ENCODE assay signal across 10 cellular contexts in genomic region chr9:131475956-131476776, GRCh38. TPM values are rescaled to one million over a fixed set of nuclear protein-coding genes. Genes with fewer than 3 reads are reported as not detected.
A peak's percentile ranks its signal among the peaks of the same experiment; 100 is the strongest.
DNase-seq lines count a peak whose midpoint lies in the region; ATAC-seq, FAIRE-seq and TF ChIP-seq lines count a peak whose summit lies in the region.
"Had no signal": no experiment of that assay in that cellular context is flagged by ENCODE, and none has a peak within 500 bp of the region (broad histone marks: within the 10 kb centered on the region; RNA-seq: fewer than 3 reads in every experiment).

No MANE protein-coding gene starts in this region.

- no peaks in the 10 kb centered on the region; the same call in 1 of the 2 replicates for H3K27me3 Mint-ChIP-seq in WTC11 (ENCODE audit: low read depth)

- H3K27ac ChIP-seq in left ventricle myocardium inferior (replicated peaks): peak overlapping the region; percentile 84
- H3K27ac ChIP-seq in tibial artery: no peak overlapping the region
- H3K27ac ChIP-seq in testis: no peak overlapping the region

- TF ChIP-seq POLR2A in testis (IDR thresholded peaks at IDR 0.05): no peak

- no peak overlapping the region for H3K4me3 ChIP-seq in left ventricle myocardium inferior
- no peak overlapping the region for H3K4me3 ChIP-seq in tibial artery
- no peak overlapping the region for H3K4me3 ChIP-seq in testis

- no peak overlapping the region for H3K27ac Mint-ChIP-seq in WTC11

- POLR2A ChIA-PET in WTC11 (lab: Charles Lee): interaction anchor here (0.6 kb wide), 1 partner anchor 79 kb away, joined by 4 read pairs; no protein-coding TSS in a partner anchor

- H3K36me3 Mint-ChIP-seq in WTC11: peaks cover 81% of the 10 kb centered on the region

- H3K27me3 ChIP-seq in left ventricle myocardium inferior (ENCODE audit: low read depth) (no peaks in the 10 kb centered on the region), tibial artery (no peaks in the 10 kb centered on the region), testis (no peaks in the 10 kb centered on the region)

- ATAC-seq in WTC11: peak; percentile 55

- TF ChIP-seq CTCF in WTC11 (IDR thresholded peaks at IDR 0.05): no peak
- peak; percentile 64 for TF ChIP-seq CTCF in left ventricle myocardium inferior (IDR thresholded peaks at IDR 0.05; ENCODE audit: borderline replicate concordance)
- peak; percentile 19 to 31 for TF ChIP-seq CTCF in tibial artery (IDR thresholded peaks at IDR 0.05)
- peak in 1 of 3 experiments; percentile 33 for TF ChIP-seq CTCF in testis (IDR thresholded peaks at IDR 0.05)

- no peaks in the 10 kb centered on the region for H3K9me3 Mint-ChIP-seq in WTC11

- intact Hi-C loops in left ventricle myocardium inferior (cut with micrococcal nuclease): loop anchor here (10.0 kb wide), 1 partner anchor 111 kb away; no protein-coding TSS in a partner anchor
- intact Hi-C loops in tibial artery (cut with DNase I; ENCODE audit: low total_unique reads): loop anchor here (10.0 kb wide), 1 partner anchor 101 kb away; no protein-coding TSS in a partner anchor
- intact Hi-C loops in testis (cut with DNase I; ENCODE audit: low total_unique reads): no loop called here

- no peak for FAIRE-seq in HTR-8/SVneo (lab: Jason Lieb, UNC)
- FAIRE-seq: A204.1, GM18507 had no signal

- CTCF ChIA-PET in WTC11 (lab: Charles Lee): interaction anchor here (0.6 to 2.0 kb wide), 11 partner anchors 11 to 212 kb away, joined by 3 to 7 read pairs (median 4); partner anchors contain the start of gene POMT1

- H3K36me3 ChIP-seq in left ventricle myocardium inferior (peaks cover 99% of the 10 kb centered on the region), tibial artery (peaks cover 93 to 100% (median 98%) of the 10 kb centered on the region in 3 donors), testis (ENCODE audit: low read depth, missing control alignments) (no peaks in the 10 kb centered on the region)

- no peaks in the 10 kb centered on the region for H3K4me1 Mint-ChIP-seq in WTC11

- H3K4me1 ChIP-seq in left ventricle myocardium inferior: peaks cover 45% of the 10 kb centered on the region
- no peaks in the 10 kb centered on the region for H3K4me1 ChIP-seq in tibial artery
- H3K4me1 ChIP-seq in testis: no peaks in the 10 kb centered on the region

- DNase-seq in DMS53 (lab: John Stamatoyannopoulos, UW) (peak; percentile 20), DMS53 treated with DMSO at 0.1 percent for 48 hours (lab: John Stamatoyannopoulos, UW; ENCODE audit: unreplicated experiment) (no peak), WTC11 (ENCODE audit: low spot score) (peak; percentile 43), left ventricle myocardium inferior (no peak), tibial artery (peak in 1 of 2 donors; percentile 60), testis (no peak), AG08395 (ENCODE audit: low spot score) (no peak), HTR-8/SVneo (ENCODE audit: insufficient read length, low spot score) (no peak)

- 80 to 89% methylated on average over 15 to 40 of the region's 40 CpGs for WGBS in testis, 2 donors

- H3K9me3 ChIP-seq in left ventricle myocardium inferior (replicated peaks) (peaks cover 11% of the 10 kb centered on the region), tibial artery (no peaks in the 10 kb centered on the region), testis (no peaks in the 10 kb centered on the region)

- H3K4me3 Mint-ChIP-seq in WTC11: no peak overlapping the region

TF ChIP-seq in WTC11, 78 proteins besides CTCF, POLR2A, EP300 and RAD21:
- TF ChIP-seq RELA (CRISPR knock-in tag; IDR thresholded peaks at IDR 0.05; ENCODE audit: borderline replicate concordance) (no peak), SP1 (CRISPR knock-in tag; conservative IDR thresholded peaks at IDR 0.05) (no peak), HMGA2 (CRISPR knock-in tag; IDR thresholded peaks at IDR 0.05) (no peak), CDX4 (CRISPR knock-in tag; IDR thresholded peaks at IDR 0.05; ENCODE audit: borderline replicate concordance) (no peak), ETV6 (CRISPR knock-in tag; IDR thresholded peaks at IDR 0.05) (no peak), JUN (CRISPR knock-in tag; IDR thresholded peaks at IDR 0.05) (no peak), USF2 (CRISPR knock-in tag; IDR thresholded peaks at IDR 0.05) (no peak), GTF2I (CRISPR knock-in tag; conservative IDR thresholded peaks at IDR 0.05) (no peak), ZNF512 (CRISPR knock-in tag; IDR thresholded peaks at IDR 0.05; ENCODE audit: borderline replicate concordance) (no peak), NFE2L1 (CRISPR knock-in tag; IDR thresholded peaks at IDR 0.05) (no peak), ZMAT4 (CRISPR knock-in tag; IDR thresholded peaks at IDR 0.05) (no peak), NFATC4 (CRISPR knock-in tag; IDR thresholded peaks at IDR 0.05) (no peak), USF1 (CRISPR knock-in tag; IDR thresholded peaks at IDR 0.05) (no peak), E2F4 (CRISPR knock-in tag; IDR thresholded peaks at IDR 0.05; ENCODE audit: borderline replicate concordance, low read depth) (no peak), NR1H2 (CRISPR knock-in tag; IDR thresholded peaks at IDR 0.05) (no peak), ZNF219 (CRISPR knock-in tag; IDR thresholded peaks at IDR 0.05; ENCODE audit: borderline replicate concordance) (no peak)

RNA-seq across cellular contexts. Expression of gene POMT1, which starts 26.6 kb away (rescaled TPM):
- 35.2 to 36.4 TPM (median 36.2 TPM) in 3 replicates for total RNA-seq in WTC11 (2021)
- total RNA-seq in left ventricle myocardium inferior: 19.3 TPM
- total RNA-seq in testis: 100 to 1,000 TPM in 1 of 2 donors, 10 to 100 TPM in 1; 99.7 to 117 TPM
- polyA plus RNA-seq in testis (ENCODE audit: insufficient read depth, low read depth, low replicate concordance): 118 TPM

RNA-seq across cellular contexts. Expression of gene UCK1, which starts 54.9 kb away (rescaled TPM):
- total RNA-seq in WTC11 (2021) (28.0 to 30.6 TPM (median 29.6 TPM) in 3 replicates), left ventricle myocardium inferior (23.0 TPM), testis (10 to 100 TPM; 34.3 to 49.9 TPM)
- polyA plus RNA-seq in testis (ENCODE audit: insufficient read depth, low read depth, low replicate concordance): 41.1 TPM

Comparison
In these comparisons a context has a peak if more than half of its experiments do, and no peak if none do; other contexts are left out.
1. DNase-seq: peak in DMS53 (single experiment) and WTC11 (single experiment); none in DMS53 treated with DMSO at 0.1 percent for 48 hours (single experiment), left ventricle myocardium inferior (single experiment), testis (single experiment), AG08395 (single experiment) and HTR-8/SVneo (single experiment).